In genomic region chr13:112587767-112588489, GRCh38 we compare ENCODE assay signal across 1 cellular context.
TF ChIP-seq lines count a peak whose summit lies in the region.

Gene TUBGCP3 (minus strand): TSS chr13:112588153. CDS start chr13:112587980, 173 bp downstream.

TF ChIP-seq in K562, 482 proteins besides CTCF, POLR2A, EP300 and RAD21 (continued from another document and continues in another):
- no peak for TF ChIP-seq SAFB2 (IDR thresholded peaks at IDR 0.05; ENCODE audit: borderline replicate concordance, low read depth, low read length, severe bottlenecking)
- peak; percentile 92 for TF ChIP-seq SMAD4 (CRISPR knock-in tag; conservative IDR thresholded peaks at IDR 0.05)
- TF ChIP-seq ZNF311 (CRISPR knock-in tag; IDR thresholded peaks at IDR 0.05) = no peak
- TF ChIP-seq ZNF184 (CRISPR knock-in tag; IDR thresholded peaks at IDR 0.05) = no peak
- TF ChIP-seq IRF2 (CRISPR knock-in tag; IDR thresholded peaks at IDR 0.05) = no peak
- TF ChIP-seq ZNF217 (CRISPR knock-in tag; IDR thresholded peaks at IDR 0.05) = no peak
- no peak for TF ChIP-seq FOXA1 (IDR thresholded peaks at IDR 0.05; ENCODE audit: borderline replicate concordance)
- TF ChIP-seq NFRKB (IDR thresholded peaks at IDR 0.05; ENCODE audit: low read depth) = peak; percentile 83
- TF ChIP-seq PCBP1 (IDR thresholded peaks at IDR 0.05; ENCODE audit: low read depth, low read length, poor library complexity, severe bottlenecking) = no peak
- no peak for TF ChIP-seq ELK3 (CRISPR knock-in tag; IDR thresholded peaks at IDR 0.05)
- TF ChIP-seq ZHX1 (conservative IDR thresholded peaks at IDR 0.05; ENCODE audit: low read length) = no peak; the same call in 1 of the 2 replicates
- TF ChIP-seq ZNF143 (CRISPR knock-in tag; IDR thresholded peaks at IDR 0.05) = peak; percentile 83
- no peak for TF ChIP-seq ZNF583 (CRISPR knock-in tag; IDR thresholded peaks at IDR 0.05)
- TF ChIP-seq JUNB (CRISPR knock-in tag; conservative IDR thresholded peaks at IDR 0.05) = 0 out of 2 replicates have a peak, but pooled peaks have one; percentile 28
- TF ChIP-seq PRDM10 (IDR thresholded peaks at IDR 0.05; ENCODE audit: partially characterized antibody) = no peak
- no peak for TF ChIP-seq RFX5 (IDR thresholded peaks at IDR 0.05; ENCODE audit: low read depth, low read length)
- TF ChIP-seq ZNF699 (CRISPR knock-in tag; IDR thresholded peaks at IDR 0.05; ENCODE audit: insufficient replicate concordance) = no peak
- TF ChIP-seq MECOM (CRISPR knock-in tag; IDR thresholded peaks at IDR 0.05) = no peak
- TF ChIP-seq ZNF75A (CRISPR knock-in tag; IDR thresholded peaks at IDR 0.05) = no peak
- no peak for TF ChIP-seq SREBF1 (IDR thresholded peaks at IDR 0.05; ENCODE audit: borderline replicate concordance, low read depth, low read length)
- TF ChIP-seq KLF1 (tag; IDR thresholded peaks at IDR 0.05) = no peak
- no peak for TF ChIP-seq ARID3A (IDR thresholded peaks at IDR 0.05; ENCODE audit: borderline replicate concordance, low read depth, low read length)
- TF ChIP-seq THRAP3 (IDR thresholded peaks at IDR 0.05; ENCODE audit: borderline replicate concordance) = no peak
- no peak for TF ChIP-seq LARP7 (IDR thresholded peaks at IDR 0.05)
- no peak for TF ChIP-seq ZNF79 (CRISPR knock-in tag; IDR thresholded peaks at IDR 0.05; ENCODE audit: low read depth)
- TF ChIP-seq PML (IDR thresholded peaks at IDR 0.05; ENCODE audit: low read length) = peak; percentile 57; the same call in 1 of the 2 replicates
- no peak for TF ChIP-seq MTF1 (CRISPR knock-in tag; IDR thresholded peaks at IDR 0.05; ENCODE audit: borderline replicate concordance)
- TF ChIP-seq RB1 (IDR thresholded peaks at IDR 0.05; ENCODE audit: low read depth) = peak; percentile 94
- no peak for TF ChIP-seq ZBTB8A (IDR thresholded peaks at IDR 0.05; ENCODE audit: partially characterized antibody)
- no peak for TF ChIP-seq BCL6 (CRISPR knock-in tag; IDR thresholded peaks at IDR 0.05)
- peak in 1 of 2 experiments; percentile 36; a peak in 1 of 4 replicates for TF ChIP-seq CSDE1 (IDR thresholded peaks at IDR 0.05)
- no peak for TF ChIP-seq SP2 (IDR thresholded peaks at IDR 0.05; ENCODE audit: extremely low read depth, low read depth, low read length, poor library complexity, severe bottlenecking)
- TF ChIP-seq ZBTB40 (IDR thresholded peaks at IDR 0.05) = peak; percentile 91
- TF ChIP-seq ZBTB40 (CRISPR knock-in tag; IDR thresholded peaks at IDR 0.05) = no peak
- TF ChIP-seq MBD2 (IDR thresholded peaks at IDR 0.05; ENCODE audit: borderline replicate concordance, low read depth) = 0 out of 2 replicates have a peak, but pooled peaks have one; percentile 32
- TF ChIP-seq CHD2 (IDR thresholded peaks at IDR 0.05; ENCODE audit: low read depth, low read length) = no peak
- no peak for TF ChIP-seq SIN3A (IDR thresholded peaks at IDR 0.05; ENCODE audit: borderline replicate concordance in 2 of 2, control insufficient read depth in 1 of 2, low read depth in 2 of 2, low read length in 2 of 2)
- no peak for TF ChIP-seq LEF1 (IDR thresholded peaks at IDR 0.05)
- TF ChIP-seq NBN (IDR thresholded peaks at IDR 0.05; ENCODE audit: low read depth) = 0 out of 2 replicates have a peak, but pooled peaks have one; percentile 29
- no peak for TF ChIP-seq PTTG1 (tag; IDR thresholded peaks at IDR 0.05; ENCODE audit: low read depth)
- TF ChIP-seq RBM34 (IDR thresholded peaks at IDR 0.05; ENCODE audit: borderline replicate concordance, insufficient read depth, low read length) = no peak
- no peak for TF ChIP-seq HNRNPUL1 (IDR thresholded peaks at IDR 0.05; ENCODE audit: low read length)
- TF ChIP-seq SMC3 (conservative IDR thresholded peaks at IDR 0.05; ENCODE audit: insufficient read depth, low read depth, low read length) = no peak
- TF ChIP-seq ZNF445 (CRISPR knock-in tag; IDR thresholded peaks at IDR 0.05; ENCODE audit: low read depth) = no peak
- TF ChIP-seq U2AF2 (optimal IDR thresholded peaks at IDR 0.05; ENCODE audit: low read depth, low read length) = no peak
- TF ChIP-seq ZNF717 (CRISPR knock-in tag; IDR thresholded peaks at IDR 0.05) = no peak
- TF ChIP-seq TAF7 (tag; IDR thresholded peaks at IDR 0.05) = peak; percentile 62; the same call in 1 of the 2 replicates
- TF ChIP-seq ZNF23 (CRISPR knock-in tag; IDR thresholded peaks at IDR 0.05) = no peak
- TF ChIP-seq ZNF551 (CRISPR knock-in tag; IDR thresholded peaks at IDR 0.05) = no peak
- no peak for TF ChIP-seq TCF7L2 (IDR thresholded peaks at IDR 0.05; ENCODE audit: low read depth, low read length)
- no peak; the same call in 1 of the 2 replicates for TF ChIP-seq ZNF316 (IDR thresholded peaks at IDR 0.05)
- TF ChIP-seq ESRRA (IDR thresholded peaks at IDR 0.05; ENCODE audit: borderline replicate concordance, low read depth) = 0 out of 2 replicates have a peak, but pooled peaks have one; percentile 35
- peak; percentile 56; the same call in 1 of the 2 replicates for TF ChIP-seq DIDO1 (tag; IDR thresholded peaks at IDR 0.05; ENCODE audit: low read depth)
- no peak for TF ChIP-seq BACH1 (tag; IDR thresholded peaks at IDR 0.05)
